18 cellular contexts compared by ENCODE assay signal in genomic region chr14:31942216-31942841, GRCh38.
"Had no signal": no experiment of that assay in that cellular context is flagged by ENCODE, and none has a peak within 500 bp of the region (broad histone marks: within the 10 kb centered on the region; RNA-seq: fewer than 3 reads in every experiment).

No MANE protein-coding gene starts in this region.

- H3K4me3 ChIP-seq: hepatocyte, lung, right atrium auricular region, smooth muscle cell had no signal

- DNase-seq: effector memory CD8-positive, alpha-beta T cell; erythroblast; foreskin melanocyte; head of caudate nucleus; kidney; left colon; left ventricle myocardium superior; mesenchymal stem cell; naive thymus-derived CD4-positive, alpha-beta T cell; nephron progenitor cell; stimulated activated CD4-positive, alpha-beta T cell treated with anti-CD3 and anti-CD28 coated beads, Interleukin-2, amount 100 ng/mL, for 48 hours; stimulated activated naive CD4-positive, alpha-beta T cell treated with Interleukin-2 at 50 U/mL for 16 hours had no signal

- H3K27ac ChIP-seq: right atrium auricular region had no signal

- FAIRE-seq: kidney, urothelium cell line had no signal

- H3K4me3 Mint-ChIP-seq: effector memory CD8-positive, alpha-beta T cell; naive thymus-derived CD4-positive, alpha-beta T cell; nephron progenitor cell; type B pancreatic cell had no signal

- H3K9me3 ChIP-seq: right atrium auricular region had no signal

- H3K27ac Mint-ChIP-seq: effector memory CD8-positive, alpha-beta T cell; nephron progenitor cell; type B pancreatic cell had no signal

- H3K27me3 ChIP-seq: hepatocyte, right atrium auricular region had no signal

- H2AFZ ChIP-seq: hepatocyte had no signal

- H3K9me3 Mint-ChIP-seq: effector memory CD8-positive, alpha-beta T cell; naive thymus-derived CD4-positive, alpha-beta T cell; nephron progenitor cell; type B pancreatic cell had no signal

- H3K79me2 ChIP-seq: hepatocyte had no signal

- H3K36me3 ChIP-seq: right atrium auricular region had no signal

- ATAC-seq: effector memory CD8-positive, alpha-beta T cell; left colon; naive thymus-derived CD4-positive, alpha-beta T cell had no signal

- H3K36me3 Mint-ChIP-seq: naive thymus-derived CD4-positive, alpha-beta T cell; type B pancreatic cell had no signal

- H3K27me3 Mint-ChIP-seq: naive thymus-derived CD4-positive, alpha-beta T cell; type B pancreatic cell had no signal

- H3K4me2 ChIP-seq: hepatocyte, smooth muscle cell had no signal
